ENCODE assay signal across 1 cellular context in genomic region chr18:57205641-57206040, GRCh38.
TF ChIP-seq lines count a peak whose summit lies in the region.

No MANE protein-coding gene starts in this region.

TF ChIP-seq in GM23338, 12 proteins besides CTCF, POLR2A, EP300 and RAD21 (continued from another document):
- no peak for TF ChIP-seq ZNF462 (CRISPR knock-in tag; IDR thresholded peaks at IDR 0.05)
- TF ChIP-seq EZH2 (IDR thresholded peaks at IDR 0.05; ENCODE audit: low read depth, unreplicated experiment): no peak
- no peak for TF ChIP-seq ZNF114 (CRISPR knock-in tag; IDR thresholded peaks at IDR 0.05)
- no peak for TF ChIP-seq CREB1 (CRISPR knock-in tag; IDR thresholded peaks at IDR 0.05; ENCODE audit: low read depth)
- TF ChIP-seq REST (IDR thresholded peaks at IDR 0.05; ENCODE audit: unreplicated experiment): no peak
- no peak for TF ChIP-seq STAT1 (IDR thresholded peaks at IDR 0.05; ENCODE audit: unreplicated experiment)
- TF ChIP-seq POLR2AphosphoS5 (IDR thresholded peaks at IDR 0.05; ENCODE audit: low read depth): no peak
- TF ChIP-seq NANOG (IDR thresholded peaks at IDR 0.05; ENCODE audit: borderline replicate concordance): no peak
- no peak for TF ChIP-seq ETS1 (IDR thresholded peaks at IDR 0.05)
- no peak for TF ChIP-seq EZH2phosphoT487 (IDR thresholded peaks at IDR 0.05; ENCODE audit: unreplicated experiment)
- TF ChIP-seq ZNF331 (CRISPR knock-in tag; IDR thresholded peaks at IDR 0.05; ENCODE audit: low read depth): no peak
